ENCODE assay signal across 8 cellular contexts in genomic region chr10:61937631-61938284, GRCh38. TPM values are rescaled to one million over a fixed set of nuclear protein-coding genes. Genes with fewer than 3 reads are reported as not detected.
DNase-seq lines count a peak whose midpoint lies in the region; ATAC-seq and TF ChIP-seq lines count a peak whose summit lies in the region.

No MANE protein-coding gene starts in this region.

- H3K36me3 ChIP-seq in lower lobe of right lung (no peaks in the 10 kb centered on the region), aorta (ENCODE audit: control insufficient read depth in 1 of 2, insufficient read depth in 2 of 2, low read length in 1 of 2) (no peaks in the 10 kb centered on the region)

- POLR2A ChIA-PET in activated naive CD8-positive, alpha-beta T cell treated with anti-CD3 and anti-CD28 coated beads, Interleukin-2, amount 10 ng/mL, durations not matched to agents 7 days and 5 days (lab: Charles Lee): interaction anchor here (0.6 to 1.1 kb wide), 2 partner anchors 41 to 409 kb away, joined by 3 to 5 read pairs; no protein-coding TSS in a partner anchor

- H3K4me1 Mint-ChIP-seq in activated naive CD8-positive, alpha-beta T cell treated with anti-CD3 and anti-CD28 coated beads, Interleukin-2, amount 10 ng/mL, durations not matched to agents 7 days and 5 days: peaks cover 61% of the 10 kb centered on the region

- H3K4me3 ChIP-seq in lower lobe of right lung: no peak overlapping the region
- H3K4me3 ChIP-seq in aorta (ENCODE audit: low read length in 2 of 2): peak overlapping the region in 1 of 2 donors; percentile 34

- DNase-seq in stimulated activated CD4-positive, alpha-beta T cell treated with anti-CD3 and anti-CD28 coated beads, Interleukin-4, amount 100 ng/mL, for 24 hours: peak; percentile 17
- no peak for DNase-seq in stimulated activated CD4-positive, alpha-beta T cell treated with anti-CD3 and anti-CD28 coated beads, Interleukin-4, amount 100 ng/mL, for 4 hours
- DNase-seq in activated naive CD8-positive, alpha-beta T cell treated with anti-CD3 and anti-CD28 coated beads, Interleukin-2, amount 10 ng/mL, durations not matched to agents 7 days and 5 days: no peak
- no peak for DNase-seq in lower lobe of right lung
- DNase-seq in aorta: no peak
- no peak for DNase-seq in effector CD4-positive, alpha-beta T cell
- no peak for DNase-seq in NCI-H748 (lab: John Stamatoyannopoulos, UW; ENCODE audit: unreplicated experiment)

- ATAC-seq in activated naive CD8-positive, alpha-beta T cell treated with anti-CD3 and anti-CD28 coated beads, Interleukin-2, amount 10 ng/mL, durations not matched to agents 7 days and 5 days (ENCODE audit: low read depth): no peak
- peak in 1 of 2 donors; percentile 38 for ATAC-seq in lower lobe of right lung
- peak; percentile 64 for ATAC-seq in aorta (ENCODE audit: low FRiP score)
- no peak for ATAC-seq in HG02973 (IDR thresholded peaks at IDR 0.05; ENCODE audit: unreplicated experiment)

- TF ChIP-seq CTCF in lower lobe of right lung (IDR thresholded peaks at IDR 0.05): no peak

- intact Hi-C loops in lower lobe of right lung (cut with DNase I): no loop called here
- intact Hi-C loops in aorta (cut with DNase I): loop anchor here in 1 of 2 donors (2.0 kb wide), 1 partner anchor 33 kb away; no protein-coding TSS in a partner anchor

- H3K9me3 ChIP-seq in lower lobe of right lung (no peaks in the 10 kb centered on the region), aorta (ENCODE audit: control insufficient read depth, low read length) (no peaks in the 10 kb centered on the region)

- peaks cover 42% of the 10 kb centered on the region for H3K36me3 Mint-ChIP-seq in activated naive CD8-positive, alpha-beta T cell treated with anti-CD3 and anti-CD28 coated beads, Interleukin-2, amount 10 ng/mL, durations not matched to agents 7 days and 5 days

- H3K27ac ChIP-seq in lower lobe of right lung: peak overlapping the region; percentile 34
- peak overlapping the region in 1 of 2 donors; percentile 59 for H3K27ac ChIP-seq in aorta (ENCODE audit: low read depth in 1 of 2, low read length in 2 of 2)

- H3K9me3 Mint-ChIP-seq in activated naive CD8-positive, alpha-beta T cell treated with anti-CD3 and anti-CD28 coated beads, Interleukin-2, amount 10 ng/mL, durations not matched to agents 7 days and 5 days: no peaks in the 10 kb centered on the region

- peaks cover 65% of the 10 kb centered on the region for H3K4me1 ChIP-seq in lower lobe of right lung
- H3K4me1 ChIP-seq in aorta (ENCODE audit: control insufficient read depth in 1 of 2, insufficient read depth in 2 of 2, low read length in 2 of 2): peaks cover 2 to 11% of the 10 kb centered on the region in 2 donors

- H3K27me3 Mint-ChIP-seq in activated naive CD8-positive, alpha-beta T cell treated with anti-CD3 and anti-CD28 coated beads, Interleukin-2, amount 10 ng/mL, durations not matched to agents 7 days and 5 days: no peaks in the 10 kb centered on the region

- H3K4me3 Mint-ChIP-seq in activated naive CD8-positive, alpha-beta T cell treated with anti-CD3 and anti-CD28 coated beads, Interleukin-2, amount 10 ng/mL, durations not matched to agents 7 days and 5 days: peak overlapping the region; percentile 35

- H3K27ac Mint-ChIP-seq in activated naive CD8-positive, alpha-beta T cell treated with anti-CD3 and anti-CD28 coated beads, Interleukin-2, amount 10 ng/mL, durations not matched to agents 7 days and 5 days: peak overlapping the region; percentile 41

- H3K27me3 ChIP-seq in lower lobe of right lung (ENCODE audit: low read depth) (no peaks in the 10 kb centered on the region), aorta (ENCODE audit: control insufficient read depth in 1 of 2, insufficient read depth in 2 of 2, low read length in 1 of 2) (no peaks in the 10 kb centered on the region)

- WGBS in aorta, 2 donors: 0 to 12% methylated on average over 1 of the region's 1 CpG

RNA-seq across cellular contexts. Expression of gene ARID5B, which starts 36.3 kb away (rescaled TPM):
- 10 to 100 TPM; 25.4 to 26.1 TPM for total RNA-seq in activated naive CD8-positive, alpha-beta T cell treated with anti-CD3 and anti-CD28 coated beads, Interleukin-2, amount 10 ng/mL, durations not matched to agents 7 days and 5 days
- total RNA-seq in lower lobe of right lung: 29.8 TPM
- 100 to 1,000 TPM in 1 of 2 donors, 10 to 100 TPM in 1; 66.2 to 143 TPM for total RNA-seq in aorta
- 10 to 100 TPM in 1 of 2 donors, 1 to 10 TPM in 1; 7.8 to 33.2 TPM for polyA plus RNA-seq in aorta
